In the genomic region with DNA sequence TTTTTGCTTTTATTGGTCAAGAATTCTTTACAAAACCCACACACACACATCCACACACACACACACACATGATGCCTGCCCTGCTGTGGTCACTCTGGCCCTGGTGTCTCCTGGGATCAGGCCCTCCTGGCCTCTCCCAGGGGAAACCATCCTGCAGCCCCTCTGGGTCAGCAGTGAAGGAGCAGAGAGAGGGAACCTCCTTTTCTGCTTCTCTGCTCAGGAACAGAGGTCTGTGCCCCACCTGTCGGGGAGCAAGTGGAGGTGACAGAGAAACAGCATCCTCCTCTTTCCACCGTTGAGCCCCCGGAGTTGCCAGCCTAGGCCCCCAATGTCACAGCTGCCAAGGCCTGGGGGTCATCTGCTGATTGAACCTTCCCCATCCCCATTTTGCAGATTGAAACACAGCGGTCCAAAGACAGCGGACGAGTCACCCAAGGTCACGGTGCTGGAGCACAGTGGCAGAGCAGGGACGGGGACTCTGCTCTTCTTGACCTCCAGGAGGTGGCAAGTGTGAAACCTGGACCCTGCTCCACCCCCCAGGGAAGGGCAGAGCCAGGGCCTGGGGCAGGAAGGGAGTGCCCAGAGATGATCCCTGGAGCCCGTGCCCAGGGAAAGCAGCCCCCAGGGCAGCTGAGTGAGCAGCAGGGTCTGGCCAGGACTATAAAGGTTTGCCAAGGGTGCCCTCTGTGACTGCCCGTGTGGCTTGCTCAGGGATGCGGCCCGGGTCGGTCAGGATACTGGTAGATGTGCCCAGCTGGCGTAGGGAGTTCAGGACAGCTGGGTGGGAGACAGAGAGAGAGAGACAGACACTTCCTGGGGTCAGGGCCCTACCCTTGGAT, we compare ENCODE assay signal across 18 cellular contexts. TPM values are rescaled to one million over a fixed set of nuclear protein-coding genes. Genes with fewer than 3 reads are reported as not detected.
A peak's percentile ranks its signal among the peaks of the same experiment; 100 is the strongest.
DNase-seq lines count a peak whose midpoint lies in the region; ATAC-seq and TF ChIP-seq lines count a peak whose summit lies in the region.
"Had no signal": no experiment of that assay in that cellular context is flagged by ENCODE, and none has a peak within 500 bp of the region (broad histone marks: within the 10 kb centered on the region; RNA-seq: fewer than 3 reads in every experiment).

No MANE protein-coding gene starts in this region.

- no peak for TF ChIP-seq CTCF in RWPE2 (IDR thresholded peaks at IDR 0.05; ENCODE audit: poor library complexity, severe bottlenecking)
- no peak for TF ChIP-seq CTCF in omental fat pad (IDR thresholded peaks at IDR 0.05)

- H3K9me3 ChIP-seq in right cardiac atrium (ENCODE audit: control insufficient read depth, low read length) (no peaks in the 10 kb centered on the region), RWPE2 (ENCODE audit: severe bottlenecking) (no peaks in the 10 kb centered on the region), neuronal stem cell (replicated peaks in 1 of 2; ENCODE audit: control insufficient read depth in 2 of 2, insufficient read depth in 1 of 2, low read depth in 1 of 2, low read length in 2 of 2) (no peaks in the 10 kb centered on the region)
- H3K9me3 ChIP-seq: BLaER1 had no signal

- intact Hi-C loops in right cardiac atrium (cut with DNase I): no loop called here
- intact Hi-C loops in left cardiac atrium (cut with DNase I): no loop called here

- H3K27me3 ChIP-seq in right cardiac atrium (ENCODE audit: control insufficient read depth, insufficient read depth) (no peaks in the 10 kb centered on the region), RWPE2 (ENCODE audit: insufficient read depth, poor library complexity, severe bottlenecking) (no peaks in the 10 kb centered on the region), neuronal stem cell (ENCODE audit: control insufficient read depth in 3 of 3, insufficient read depth in 3 of 3, low read depth in 1 of 3, low read length in 3 of 3) (peaks cover 0 to 18% (median 0%) of the 10 kb centered on the region in 3 experiments)
- H3K27me3 ChIP-seq: BLaER1 had no signal

- no peak overlapping the region for H2BK15ac ChIP-seq in neuronal stem cell (ENCODE audit: low read length)

- whole genome bisulfite sequencing in right cardiac atrium: 72% methylated on average over 14 of the region's 14 CpGs
- no CpG with 5 or more reads among the region's 14 CpGs for WGBS in neuronal stem cell (ENCODE audit: extremely low coverage in 2 of 2, insufficient read length in 2 of 2, insufficient replicate concordance in 1 of 2), 2 donors

- H3K4me2 ChIP-seq in neuronal stem cell (ENCODE audit: insufficient read depth, low read length, poor library complexity, severe bottlenecking): no peak overlapping the region
- H3K4me2 ChIP-seq: BLaER1 had no signal

- no peak overlapping the region for H2BK12ac ChIP-seq in neuronal stem cell (ENCODE audit: low read length)

- peak overlapping the region; percentile 42 for H3K18ac ChIP-seq in neuronal stem cell (ENCODE audit: low read length)

- H3K79me1 ChIP-seq in neuronal stem cell (ENCODE audit: low read depth, low read length): no peaks in the 10 kb centered on the region

- H2AK5ac ChIP-seq in neuronal stem cell (ENCODE audit: low read depth, low read length): no peak overlapping the region

- H2AFZ ChIP-seq in neuronal stem cell (ENCODE audit: low read length): no peak overlapping the region

- no peak overlapping the region for H2BK5ac ChIP-seq in neuronal stem cell (ENCODE audit: low read length)

- H3K23ac ChIP-seq in neuronal stem cell (ENCODE audit: low read depth, low read length, poor library complexity): peak overlapping the region; percentile 55

- H4K91ac ChIP-seq in neuronal stem cell (ENCODE audit: low read depth, low read length, poor library complexity): no peak overlapping the region

- H3K4me3 ChIP-seq in right cardiac atrium (ENCODE audit: low read length) (no peak overlapping the region), RWPE2 (ENCODE audit: severe bottlenecking) (no peak overlapping the region), neuronal stem cell (ENCODE audit: low read length in 2 of 2) (no peak overlapping the region)
- H3K4me3 ChIP-seq: BLaER1 had no signal

- DNase-seq in right cardiac atrium (peak in 2 of 3 donors; percentile 35 to 41), left cardiac atrium (no peak), RWPE2 (ENCODE audit: low spot score) (no peak), neuronal stem cell (ENCODE audit: low spot score) (no peak), NCI-H2171 treated with DMSO at 0.1 percent for 48 hours (lab: John Stamatoyannopoulos, UW) (no peak), omental fat pad (ENCODE audit: low spot score) (no peak), GDM1 (lab: John Stamatoyannopoulos, UW) (no peak)
- no peak for DNase-seq in stimulated activated CD4-positive, alpha-beta T cell treated with anti-CD3 and anti-CD28 coated beads, Interleukin-4, amount 100 ng/mL, for 1 hour
- DNase-seq: CD8-positive, alpha-beta memory T cell; DMS79 treated with DMSO at 0.1 percent for 48 hours; H9; Kasumi-1; NCI-H1105; NCI-H1694; NK-92 treated with Interleukin-12 subunit alpha and Interleukin-12 subunit beta, amount 100 ng/mL, for 24 hours had no signal

- H3K27ac ChIP-seq in right cardiac atrium (ENCODE audit: low read length) (no peak overlapping the region), RWPE2 (ENCODE audit: poor library complexity, severe bottlenecking) (no peak overlapping the region), neuronal stem cell (replicated peaks; ENCODE audit: low read length) (no peak overlapping the region)
- H3K27ac ChIP-seq: BLaER1 had no signal

- H2BK120ac ChIP-seq in neuronal stem cell (ENCODE audit: low read depth, low read length): no peak overlapping the region

- ATAC-seq in right cardiac atrium: no peak
- no peak for ATAC-seq in left cardiac atrium
- ATAC-seq in RWPE2 (ENCODE audit: low read depth): 0 out of 3 replicates have a peak, but pooled peaks have one; percentile 21
- no peak for ATAC-seq in omental fat pad (ENCODE audit: low FRiP score)

- H3K4me1 ChIP-seq in right cardiac atrium (ENCODE audit: control insufficient read depth, insufficient read depth, low read length) (no peaks in the 10 kb centered on the region), RWPE2 (ENCODE audit: insufficient read depth, poor library complexity, severe bottlenecking) (no peaks in the 10 kb centered on the region), neuronal stem cell (ENCODE audit: control insufficient read depth in 2 of 2, insufficient read depth in 1 of 2, low read depth in 1 of 2, low read length in 2 of 2) (peaks cover 0 to 5% of the 10 kb centered on the region in 2 donors)
- H3K4me1 ChIP-seq: BLaER1 had no signal

- no peak overlapping the region for H3K9ac ChIP-seq in neuronal stem cell (ENCODE audit: low read depth, low read length, poor library complexity)
- H3K9ac ChIP-seq: BLaER1 had no signal

- no peak overlapping the region for H3K14ac ChIP-seq in neuronal stem cell (ENCODE audit: low read length)

- no peak overlapping the region for H3K4ac ChIP-seq in neuronal stem cell (ENCODE audit: low read length)

- H4K8ac ChIP-seq in neuronal stem cell (ENCODE audit: low read depth, low read length): no peak overlapping the region

- H3K36me3 ChIP-seq in RWPE2 (ENCODE audit: low read depth) (no peaks in the 10 kb centered on the region), neuronal stem cell (replicated peaks in 1 of 2; ENCODE audit: control insufficient read depth in 2 of 2, insufficient read depth in 2 of 2, low read length in 2 of 2) (no peaks in the 10 kb centered on the region)
- H3K36me3 ChIP-seq: BLaER1 had no signal

RNA-seq across cellular contexts. Expression of gene TBL2, which starts 15.0 kb away (rescaled TPM):
- 10 to 100 TPM; 11.4 to 26.1 (median 11.7) TPM for total RNA-seq in right cardiac atrium
- 6.4 TPM for polyA plus RNA-seq in right cardiac atrium
- 10 to 100 TPM; 14.3 to 24.8 TPM for total RNA-seq in left cardiac atrium
- 26.1 TPM for polyA plus RNA-seq in neuronal stem cell (2013, experiment 1 of 2)
- 23.8 TPM for polyA plus RNA-seq in neuronal stem cell (2013, experiment 2 of 2)
- 10 to 100 TPM; 29.5 to 51.6 (median 40.1) TPM for total RNA-seq in omental fat pad

RNA-seq across cellular contexts. Expression of gene MLXIPL, which starts 30.9 kb away (rescaled TPM):
- 1 to 10 TPM; 3.2 to 5.9 (median 3.6) TPM for total RNA-seq in right cardiac atrium
- 14.8 TPM for polyA plus RNA-seq in right cardiac atrium
- 10 to 100 TPM; 14.0 to 29.1 TPM for total RNA-seq in left cardiac atrium
- polyA plus RNA-seq in neuronal stem cell (2013, experiment 1 of 2): 2.3 TPM
- 3.2 TPM for polyA plus RNA-seq in neuronal stem cell (2013, experiment 2 of 2)
- 100 to 1,000 TPM in 1 of 4 donors, 10 to 100 TPM in 3; 37.3 to 217 (median 54.5) TPM for total RNA-seq in omental fat pad
- total RNA-seq: A172; CD8-positive, alpha-beta memory T cell; G401 had no signal
- polyA plus RNA-seq: CD8-positive, alpha-beta memory T cell had no signal

RNA-seq across cellular contexts. Expression of gene BCL7B, which starts 35.9 kb away (rescaled TPM):
- total RNA-seq in right cardiac atrium (10 to 100 TPM; 75.5 to 83.5 (median 77.1) TPM), left cardiac atrium (10 to 100 TPM; 60.7 to 73.0 TPM), omental fat pad (10 to 100 TPM; 51.9 to 91.9 (median 78.3) TPM)
- 83.9 TPM for polyA plus RNA-seq in right cardiac atrium
- 49.2 TPM for polyA plus RNA-seq in neuronal stem cell (2013, experiment 1 of 2)
- 49.9 TPM for polyA plus RNA-seq in neuronal stem cell (2013, experiment 2 of 2)

Comparison
In these comparisons a context has a peak if more than half of its experiments do, and no peak if none do; other contexts are left out.
1. DNase-seq: peak in right cardiac atrium (2 of 3); none in left cardiac atrium (single experiment), RWPE2 (single experiment), neuronal stem cell (single experiment), stimulated activated CD4-positive, alpha-beta T cell treated with anti-CD3 and anti-CD28 coated beads, Interleukin-4, amount 100 ng/mL, for 1 hour (single experiment), NCI-H2171 treated with DMSO at 0.1 percent for 48 hours (single experiment), omental fat pad (single experiment) and GDM1 (single experiment).